9 cellular contexts compared by ENCODE assay signal in the genomic region with DNA sequence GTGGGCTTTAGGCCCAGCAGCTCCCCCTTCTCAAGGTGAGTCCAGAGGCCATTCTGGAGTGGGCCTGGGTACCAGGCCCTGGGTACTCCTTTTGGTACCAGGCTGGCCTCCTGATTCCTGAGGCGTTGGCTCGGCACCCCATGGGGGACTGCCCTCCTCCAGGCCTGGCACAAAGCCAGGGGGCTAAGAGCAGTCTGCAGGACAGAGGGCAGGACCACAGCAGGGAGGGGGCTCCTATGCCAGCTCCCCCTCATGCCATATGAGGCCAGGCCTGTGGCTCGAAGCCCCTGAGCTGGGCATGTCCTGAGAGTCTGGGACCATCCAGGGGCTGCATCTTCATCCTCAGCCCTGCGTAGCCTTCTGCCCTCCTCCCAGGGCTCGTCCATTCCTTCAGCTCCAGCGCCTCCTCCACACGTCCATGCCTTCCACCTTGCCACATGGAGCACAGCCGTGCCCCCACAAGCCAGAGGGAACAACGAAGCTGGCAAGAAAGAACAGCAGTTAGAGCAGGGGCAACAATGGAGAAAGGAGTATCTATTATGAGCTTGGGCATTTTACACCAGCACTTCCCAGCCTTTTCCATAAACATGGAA. TPM values are rescaled to one million over a fixed set of nuclear protein-coding genes. Genes with fewer than 3 reads are reported as not detected.
A peak's percentile ranks its signal among the peaks of the same experiment; 100 is the strongest.
DNase-seq lines count a peak whose midpoint lies in the region; ATAC-seq and TF ChIP-seq lines count a peak whose summit lies in the region.
"Had no signal": no experiment of that assay in that cellular context is flagged by ENCODE, and none has a peak within 500 bp of the region (broad histone marks: within the 10 kb centered on the region; RNA-seq: fewer than 3 reads in every experiment).

No MANE protein-coding gene starts in this region.

- H3K9ac ChIP-seq in PC-3 (ENCODE audit: low read length): peak overlapping the region; percentile 78
- peak overlapping the region; percentile 18 for H3K9ac ChIP-seq in mucosa of stomach (ENCODE audit: low read length)

- peaks cover 65% of the 10 kb centered on the region for H3K4me1 ChIP-seq in PC-3 (ENCODE audit: insufficient read depth, low read length)
- peaks cover 60% of the 10 kb centered on the region for H3K4me1 ChIP-seq in mucosa of stomach (ENCODE audit: control insufficient read depth, insufficient read depth, low read length)
- H3K4me1 ChIP-seq in transverse colon: peaks cover 30 to 66% (median 53%) of the 10 kb centered on the region in 4 donors

- no peaks in the 10 kb centered on the region for H3K27me3 ChIP-seq in PC-3 (ENCODE audit: low read length)
- peaks cover 6% of the 10 kb centered on the region for H3K27me3 ChIP-seq in mucosa of stomach (ENCODE audit: control insufficient read depth, insufficient read depth, low read length)
- H3K27me3 ChIP-seq in transverse colon: peaks cover 22% of the 10 kb centered on the region

- DNase-seq in PC-3 (peak; percentile 15), coronary artery (ENCODE audit: low spot score) (no peak), transverse colon (no peak), NCI-H2171 (lab: John Stamatoyannopoulos, UW) (no peak), GOT3 (lab: John Stamatoyannopoulos, UW) (no peak), HuH-7.5 (ENCODE audit: low spot score) (no peak)
- DNase-seq: activated CD4-positive, alpha-beta T cell treated with anti-CD3 and anti-CD28 coated beads, Interleukin-2, amount 10 ng/mL, durations not matched to agents 7 days and 5 days; effector memory CD4-positive, alpha-beta T cell had no signal

- ATAC-seq in PC-3: no peak

- H3K9me2 ChIP-seq in PC-3 (replicated peaks; ENCODE audit: low read length): no peaks in the 10 kb centered on the region

- POLR2A ChIA-PET in PC-3 (lab: Charles Lee; ENCODE audit: unreplicated experiment): interaction anchor here (0.5 to 1.2 kb wide), 2 partner anchors 15 to 157 kb away, joined by 4 to 6 read pairs; no protein-coding TSS in a partner anchor

- no peak for TF ChIP-seq CTCF in PC-3 (conservative IDR thresholded peaks at IDR 0.05; ENCODE audit: low read depth, low read length)
- TF ChIP-seq CTCF in coronary artery (IDR thresholded peaks at IDR 0.05): no peak
- TF ChIP-seq CTCF in transverse colon (IDR thresholded peaks at IDR 0.05): no peak

- no peaks in the 10 kb centered on the region for H4K20me1 ChIP-seq in PC-3 (ENCODE audit: low read length)

- TF ChIP-seq EP300 in transverse colon (IDR thresholded peaks at IDR 0.05; ENCODE audit: low read depth): no peak

- no TSS peak for BruUV-seq in PC-3 (replicated peaks; lab: Mats Ljungman, UMichigan)

- H3K79me2 ChIP-seq in PC-3 (ENCODE audit: low read length): peaks cover 52% of the 10 kb centered on the region

- H3K4me3 ChIP-seq in PC-3 (ENCODE audit: low read length) (peak overlapping the region; percentile 62), coronary artery (peak overlapping the region; percentile 92), mucosa of stomach (ENCODE audit: low read length) (peak overlapping the region; percentile 33), transverse colon (peak overlapping the region in 2 of 4 donors; percentile 69 to 70)

- peaks cover 6% of the 10 kb centered on the region for H3F3A ChIP-seq in PC-3 (ENCODE audit: low read length, unreplicated experiment)

- peak overlapping the region; percentile 84 for H3K27ac ChIP-seq in PC-3 (ENCODE audit: low read length)
- peak overlapping the region; percentile 97 for H3K27ac ChIP-seq in coronary artery
- H3K27ac ChIP-seq in transverse colon: peak overlapping the region; percentile 89 to 98 (median 94)

- no peak overlapping the region for H2AFZ ChIP-seq in PC-3 (ENCODE audit: low read length)

- WGBS in transverse colon (ENCODE audit: low coverage in 1 of 2), 2 donors: 81% methylated on average over 8 of the region's 9 CpGs; no CpG with 5 or more reads in 1 of the 2 donors

- H3K4me2 ChIP-seq in PC-3 (ENCODE audit: low read length): peak overlapping the region; percentile 85

- in situ Hi-C loops in transverse colon (cut with MboI; ENCODE audit: low pct_ligation_motif_present in 1 of 4, low pct_unique_long_range_greater_than_20kb in 1 of 4, low sequenced_read_pairs in 3 of 4): no loop called here

- no peaks in the 10 kb centered on the region for H3K9me3 ChIP-seq in PC-3 (ENCODE audit: low read length)
- no peaks in the 10 kb centered on the region for H3K9me3 ChIP-seq in mucosa of stomach (ENCODE audit: control insufficient read depth, low read length)
- no peaks in the 10 kb centered on the region for H3K9me3 ChIP-seq in transverse colon

- CTCF ChIA-PET in PC-3 (lab: Charles Lee): interaction anchor here (0.6 to 1.6 kb wide), 3 partner anchors 8 to 30 kb away, joined by 3 to 11 read pairs (median 11); no protein-coding TSS in a partner anchor

- H3K36me3 ChIP-seq in PC-3 (ENCODE audit: low read depth, low read length) (peaks cover 17% of the 10 kb centered on the region), mucosa of stomach (ENCODE audit: control insufficient read depth, insufficient read depth, low read length) (no peaks in the 10 kb centered on the region), transverse colon (peaks cover 0 to 4% (median 0%) of the 10 kb centered on the region in 4 donors)

- TF ChIP-seq POLR2A in transverse colon (IDR thresholded peaks at IDR 0.05): no peak

- intact Hi-C loops in PC-3 (cut with micrococcal nuclease) (no loop called here), transverse colon (cut with DNase I; ENCODE audit: low total_unique reads) (no loop called here)

RNA-seq across cellular contexts. Expression of a gene that starts 3.2 kb away (rescaled TPM):
- total RNA-seq in PC-3 (2014; rRNA removed) (216 and 349 TPM in 2 replicates), transverse colon (10 to 100 TPM; 19.4 to 47.6 (median 31.5) TPM)

RNA-seq across cellular contexts. Expression of a gene that starts 41.1 kb away (rescaled TPM):
- 147 and 189 TPM in 2 replicates for total RNA-seq in PC-3 (2014; rRNA removed)
- total RNA-seq in transverse colon: 1,000 to 10,000 TPM in 2 of 4 donors, 100 to 1,000 TPM in 2; 697 to 1,474 (median 915) TPM

RNA-seq across cellular contexts. Expression of a gene that starts 44.3 kb away (rescaled TPM):
- not detected in 2 replicates for total RNA-seq in PC-3 (2014; rRNA removed)
- total RNA-seq in transverse colon: under 1 TPM in 2 of 4 donors, not detected in 2; 0.16 to 0.41 TPM
- total RNA-seq: activated CD4-positive, alpha-beta T cell treated with anti-CD3 and anti-CD28 coated beads, Interleukin-2, amount 10 ng/mL, durations not matched to agents 7 days and 5 days had no signal
